ENCODE assay signal across 8 cellular contexts in the genomic region with DNA sequence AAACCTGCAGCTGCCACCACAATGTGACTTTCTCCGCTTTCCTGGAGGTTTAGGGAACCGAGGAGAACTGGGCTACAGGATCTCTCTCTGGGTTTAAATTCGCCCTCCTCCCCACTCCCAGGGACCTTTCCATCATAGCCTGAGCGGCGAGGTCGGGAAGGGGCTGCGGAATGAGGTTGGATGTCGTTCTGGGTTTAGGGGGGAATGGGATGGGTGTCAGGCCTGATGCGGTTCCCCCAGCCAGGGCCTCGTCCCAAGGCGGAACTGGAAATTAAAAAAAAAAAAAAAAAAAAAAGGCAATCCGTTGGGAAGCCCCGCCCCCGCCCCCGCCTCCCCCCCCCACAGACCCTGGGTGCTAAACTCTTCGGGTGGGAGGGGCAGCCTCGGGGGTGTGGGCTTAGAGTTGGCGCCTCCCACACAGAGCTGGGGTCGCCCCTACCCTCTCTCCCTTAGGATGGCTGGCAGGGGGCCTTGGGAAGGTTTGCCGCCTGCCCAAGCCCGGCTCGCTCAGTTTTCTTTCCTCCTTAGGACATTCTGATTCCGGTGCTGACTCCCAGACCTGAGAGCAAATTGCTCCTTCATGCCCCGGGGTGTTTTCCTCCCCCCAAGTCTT.
DNase-seq lines count a peak whose midpoint lies in the region; FAIRE-seq and TF ChIP-seq lines count a peak whose summit lies in the region.
"Not testable (repeated sequence)": the region's sequence is repeated elsewhere in the genome, so short reads cannot be mapped to it uniquely, and the experiment has no call there.

No MANE protein-coding gene starts in this region.

- H3K4me2 ChIP-seq in mesendoderm (ENCODE audit: low read length): peak overlapping the region; percentile 46

- DNase-seq in D721Med (ENCODE audit: insufficient read length, low spot score) (peak; percentile 10), NCI-H82 treated with DMSO at 0.1 percent for 48 hours (lab: John Stamatoyannopoulos, UW; ENCODE audit: unreplicated experiment) (peak; percentile 62), mesendoderm (peak; percentile 88)
- DNase-seq in activated naive CD4-positive, alpha-beta T cell treated with anti-CD3 and anti-CD28 coated beads for 36 hours; dorsolateral prefrontal cortex; iPS DF 6.9 (ENCODE audit: low read depth, low spot score); progenitor cell of endocrine pancreas (ENCODE audit: low spot score, unreplicated experiment); type B pancreatic cell (ENCODE audit: extremely low spot score, unreplicated experiment): not testable (repeated sequence)

- CTCF ChIA-PET in activated naive CD4-positive, alpha-beta T cell treated with anti-CD3 and anti-CD28 coated beads for 36 hours (lab: Charles Lee): not testable (repeated sequence)

- not testable (repeated sequence) for H3K27me3 Mint-ChIP-seq in activated naive CD4-positive, alpha-beta T cell treated with anti-CD3 and anti-CD28 coated beads for 36 hours (ENCODE audit: low read depth); progenitor cell of endocrine pancreas; type B pancreatic cell

- H3K4me3 ChIP-seq in dorsolateral prefrontal cortex (peak overlapping the region in 43 of 59 donors; percentile 10 to 57 (median 32)), iPS DF 6.9 (ENCODE audit: low read length) (peak overlapping the region; percentile 63; the same call in 1 of the 2 replicates)
- H3K4me3 ChIP-seq in mesendoderm (ENCODE audit: low read length): not testable (repeated sequence)

- not testable (repeated sequence) for H2AK5ac ChIP-seq in mesendoderm (ENCODE audit: low read length)

- not testable (repeated sequence) for TF ChIP-seq CTCF in D721Med (IDR thresholded peaks at IDR 0.05; ENCODE audit: insufficient read depth, missing control alignments); dorsolateral prefrontal cortex (IDR thresholded peaks at IDR 0.05 in 54 of 56, conservative IDR thresholded peaks at IDR 0.05 in 2 of 56; ENCODE audit: low read depth in 1 of 56, partially characterized antibody in 56 of 56); progenitor cell of endocrine pancreas (IDR thresholded peaks at IDR 0.05; ENCODE audit: unreplicated experiment); type B pancreatic cell (conservative IDR thresholded peaks at IDR 0.05)

- H3K9me3 Mint-ChIP-seq in activated naive CD4-positive, alpha-beta T cell treated with anti-CD3 and anti-CD28 coated beads for 36 hours; progenitor cell of endocrine pancreas (ENCODE audit: low read depth); type B pancreatic cell: not testable (repeated sequence)

- not testable (repeated sequence) for H3K79me1 ChIP-seq in mesendoderm (ENCODE audit: low read length)

- H2BK15ac ChIP-seq in mesendoderm (replicated peaks; ENCODE audit: low read depth): not testable (repeated sequence)

- not testable (repeated sequence) for H2BK120ac ChIP-seq in mesendoderm (ENCODE audit: low read depth, low read length)

- not testable (repeated sequence) for H3K36me3 ChIP-seq in iPS DF 6.9 (ENCODE audit: control insufficient read depth, insufficient read depth, low read length); mesendoderm (ENCODE audit: control insufficient read depth, insufficient read depth, low read length)

- H3K4ac ChIP-seq in mesendoderm (ENCODE audit: low read depth, low read length): not testable (repeated sequence)

- H3K36me3 Mint-ChIP-seq in activated naive CD4-positive, alpha-beta T cell treated with anti-CD3 and anti-CD28 coated beads for 36 hours (ENCODE audit: low read depth); progenitor cell of endocrine pancreas (ENCODE audit: insufficient read depth); type B pancreatic cell: not testable (repeated sequence)

- H4K5ac ChIP-seq in mesendoderm (ENCODE audit: low read length): not testable (repeated sequence)

- FAIRE-seq in D721Med (lab: Jason Lieb, UNC): not testable (repeated sequence)

- not testable (repeated sequence) for H3K27ac Mint-ChIP-seq in activated naive CD4-positive, alpha-beta T cell treated with anti-CD3 and anti-CD28 coated beads for 36 hours; type B pancreatic cell
- H3K27ac Mint-ChIP-seq in progenitor cell of endocrine pancreas: peak overlapping the region; percentile 41

- H3K9ac ChIP-seq in mesendoderm (ENCODE audit: low read length): peak overlapping the region; percentile 77

- H3K4me1 ChIP-seq in iPS DF 6.9 (ENCODE audit: control insufficient read depth, insufficient read depth, low read length); mesendoderm (ENCODE audit: control insufficient read depth, low read depth, low read length): not testable (repeated sequence)

- WGBS in iPS DF 6.9 (ENCODE audit: insufficient coverage, insufficient read length): no CpG with 5 or more reads among the region's 24 CpGs
- no CpG with 5 or more reads among the region's 24 CpGs for WGBS in mesendoderm (ENCODE audit: extremely low coverage, insufficient coverage, low lambda C conversion rate)

- H3K27me3 ChIP-seq in dorsolateral prefrontal cortex; iPS DF 6.9 (ENCODE audit: control insufficient read depth, insufficient read depth, low read length); mesendoderm (ENCODE audit: insufficient read depth, low read length, poor library complexity): not testable (repeated sequence)

- H4K8ac ChIP-seq in mesendoderm (ENCODE audit: low read depth, low read length): peak overlapping the region; percentile 89

- peak overlapping the region; percentile 90 for H3K56ac ChIP-seq in mesendoderm (ENCODE audit: low read length)

- not testable (repeated sequence) for H3K79me2 ChIP-seq in mesendoderm (ENCODE audit: control insufficient read depth, insufficient read depth, low read length)

- intact Hi-C loops in activated naive CD4-positive, alpha-beta T cell treated with anti-CD3 and anti-CD28 coated beads for 36 hours (cut with micrococcal nuclease); dorsolateral prefrontal cortex (cut with DNase I): not testable (repeated sequence)

- H3K23ac ChIP-seq in mesendoderm (ENCODE audit: low read length): not testable (repeated sequence)

- H3K27ac ChIP-seq in dorsolateral prefrontal cortex (peak overlapping the region in 1 of 59 donors; percentile 18), mesendoderm (ENCODE audit: low read depth, low read length) (peak overlapping the region; percentile 44)
- H3K27ac ChIP-seq in iPS DF 6.9 (ENCODE audit: low read length): not testable (repeated sequence)

- H3K4me3 Mint-ChIP-seq in activated naive CD4-positive, alpha-beta T cell treated with anti-CD3 and anti-CD28 coated beads for 36 hours: peak overlapping the region; percentile 48
- H3K4me3 Mint-ChIP-seq in progenitor cell of endocrine pancreas (ENCODE audit: low read depth): peak overlapping the region; percentile 67
- peak overlapping the region; percentile 80 for H3K4me3 Mint-ChIP-seq in type B pancreatic cell

- peaks cover 11% of the 10 kb centered on the region for H3K4me1 Mint-ChIP-seq in activated naive CD4-positive, alpha-beta T cell treated with anti-CD3 and anti-CD28 coated beads for 36 hours (ENCODE audit: low read depth)
- H3K4me1 Mint-ChIP-seq in progenitor cell of endocrine pancreas (ENCODE audit: low read depth): not testable (repeated sequence)
- peaks cover 12% of the 10 kb centered on the region for H3K4me1 Mint-ChIP-seq in type B pancreatic cell (ENCODE audit: unreplicated experiment)

- not testable (repeated sequence) for H2BK5ac ChIP-seq in mesendoderm (ENCODE audit: low read length)

- H3K9me3 ChIP-seq in iPS DF 6.9 (ENCODE audit: control insufficient read depth, insufficient read depth, low read length): not testable (repeated sequence)

- peak overlapping the region; percentile 97 for H3K18ac ChIP-seq in mesendoderm (ENCODE audit: low read length)
